In genomic region chr7:77657427-77658331, GRCh38 we compare ENCODE assay signal across 8 cellular contexts. TPM values are rescaled to one million over a fixed set of nuclear protein-coding genes. Genes with fewer than 3 reads are reported as not detected.
DNase-seq lines count a peak whose midpoint lies in the region; ATAC-seq and TF ChIP-seq lines count a peak whose summit lies in the region.

No MANE protein-coding gene starts in this region.

- POLR2A ChIA-PET in HEK293T (lab: Yijun Ruan, JAX): no interaction called here

- no peaks in the 10 kb centered on the region for H3K27me3 ChIP-seq in adrenal gland

- peak; percentile 58 for DNase-seq in EH (ENCODE audit: low read depth)
- DNase-seq in HEK293T (ENCODE audit: extremely low spot score): peak; percentile 31
- DNase-seq in NCI-H2196 treated with DMSO at 0.1 percent for 48 hours (lab: John Stamatoyannopoulos, UW; ENCODE audit: unreplicated experiment): peak; percentile 42
- peak in 2 of 7 donors; percentile 26 to 27 for DNase-seq in adrenal gland
- peak; percentile 68 for DNase-seq in inferior parietal cortex (ENCODE audit: extremely low spot score)
- DNase-seq in type B pancreatic cell (ENCODE audit: extremely low spot score, unreplicated experiment): no peak
- DNase-seq in effector CD4-positive, alpha-beta T cell: no peak

- no peak for ATAC-seq in HG02798 (IDR thresholded peaks at IDR 0.05; ENCODE audit: poor library complexity, unreplicated experiment)

- H3K9me3 ChIP-seq in adrenal gland (replicated peaks in 1 of 3): no peaks in the 10 kb centered on the region

- intact Hi-C loops in adrenal gland (cut with DNase I): loop anchor here (5.0 kb wide), 1 partner anchor 100 kb away; no protein-coding TSS in a partner anchor

- TF ChIP-seq POLR2A in adrenal gland (IDR thresholded peaks at IDR 0.05): no peak

- H3K4me3 ChIP-seq in adrenal gland: no peak overlapping the region

- TF ChIP-seq CTCF in adrenal gland (IDR thresholded peaks at IDR 0.05) (peak; percentile 21 to 62 (median 50)), type B pancreatic cell (conservative IDR thresholded peaks at IDR 0.05) (peak; percentile 81)

- H3K4me1 ChIP-seq in adrenal gland (replicated peaks in 1 of 2): peaks cover 0 to 4% of the 10 kb centered on the region in 2 donors

- CTCF ChIA-PET in HEK293T (lab: Yijun Ruan, JAX): interaction anchor here (0.7 to 2.2 kb wide), 8 partner anchors 9 to 928 kb away, joined by 3 to 15 read pairs (median 4); no protein-coding TSS in a partner anchor

- H3K36me3 ChIP-seq in adrenal gland (replicated peaks in 1 of 2): peaks cover 0 to 24% of the 10 kb centered on the region in 2 donors

- no peak overlapping the region for H3K27ac Mint-ChIP-seq in type B pancreatic cell

- H3K27me3 Mint-ChIP-seq in type B pancreatic cell: no peaks in the 10 kb centered on the region

- H3K36me3 Mint-ChIP-seq in type B pancreatic cell: peaks cover 4% of the 10 kb centered on the region

- no peaks in the 10 kb centered on the region for H3K4me1 Mint-ChIP-seq in type B pancreatic cell (ENCODE audit: unreplicated experiment)

- no peaks in the 10 kb centered on the region for H3K9me3 Mint-ChIP-seq in type B pancreatic cell

- WGBS in adrenal gland, 4 donors: 79 to 89% (median 85%) methylated on average over 2 of the region's 2 CpGs

- no peak overlapping the region for H3K4me3 Mint-ChIP-seq in type B pancreatic cell

- no peak overlapping the region for H3K27ac ChIP-seq in adrenal gland

TF ChIP-seq in HEK293T, 16 proteins besides CTCF, POLR2A, EP300 and RAD21:
- no peak for TF ChIP-seq FOXM1 (IDR thresholded peaks at IDR 0.05; ENCODE audit: borderline replicate concordance)

RNA-seq across cellular contexts. Expression of gene RSBN1L, which starts 38.6 kb away (rescaled TPM):
- total RNA-seq in adrenal gland (10 to 100 TPM; 10.3 to 17.7 (median 13.1) TPM), type B pancreatic cell (ENCODE audit: low replicate concordance) (16.3 and 20.4 TPM in 2 replicates)
- polyA plus RNA-seq in adrenal gland: 10 to 100 TPM in 1 of 3 donors, 1 to 10 TPM in 2; 7.9 to 20.2 (median 8.1) TPM

Comparison
In these comparisons a context has a peak if more than half of its experiments do, and no peak if none do; other contexts are left out.
1. DNase-seq: peak in EH (single experiment), HEK293T (single experiment), NCI-H2196 treated with DMSO at 0.1 percent for 48 hours (single experiment) and inferior parietal cortex (single experiment); none in type B pancreatic cell (single experiment) and effector CD4-positive, alpha-beta T cell (single experiment).